ENCODE assay signal across 11 cellular contexts in the genomic region with DNA sequence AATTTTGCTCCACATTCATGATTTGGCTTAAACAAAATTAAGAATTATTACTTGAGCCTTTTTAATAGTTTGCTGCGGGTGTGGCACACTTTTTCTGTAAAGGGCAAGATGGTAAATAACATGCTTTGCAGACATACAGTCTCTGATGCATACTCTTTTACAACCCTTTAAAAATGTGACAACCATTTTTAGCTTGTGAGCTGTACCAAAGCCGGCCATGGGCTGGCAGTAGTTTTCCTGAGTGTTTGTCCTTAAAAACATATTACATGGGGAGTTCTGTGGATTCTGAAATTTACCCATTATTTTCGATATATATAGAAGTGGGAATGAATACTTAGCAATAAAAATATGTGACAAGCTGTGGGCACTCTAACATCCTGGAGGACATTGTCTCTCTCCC.
DNase-seq lines count a peak whose midpoint lies in the region; ATAC-seq and TF ChIP-seq lines count a peak whose summit lies in the region.
"Had no signal": no experiment of that assay in that cellular context is flagged by ENCODE, and none has a peak within 500 bp of the region (broad histone marks: within the 10 kb centered on the region; RNA-seq: fewer than 3 reads in every experiment).

No MANE protein-coding gene starts in this region.

- no TSS peak for BruUV-seq in PC-9 (replicated peaks; lab: Mats Ljungman, UMichigan)

- H2AFZ ChIP-seq in PC-9: no peak overlapping the region

- no peak overlapping the region for H3K4me2 ChIP-seq in PC-9
- H3K4me2 ChIP-seq: BLaER1 had no signal

- no peaks in the 10 kb centered on the region for H3K27me3 Mint-ChIP-seq in osteocyte (ENCODE audit: unreplicated experiment)
- H3K27me3 Mint-ChIP-seq: activated naive CD8-positive, alpha-beta T cell treated with anti-CD3 and anti-CD28 coated beads, Interleukin-2, amount 50 U/mL, for 24 hours had no signal

- H3K27me3 ChIP-seq in PC-9 (ENCODE audit: insufficient read depth, low read depth) (no peaks in the 10 kb centered on the region), foreskin keratinocyte (no peaks in the 10 kb centered on the region)
- H3K27me3 ChIP-seq: BLaER1 had no signal

- H3K79me2 ChIP-seq in PC-9 (ENCODE audit: low read depth): peaks cover 97% of the 10 kb centered on the region

- no peaks in the 10 kb centered on the region for H3K4me1 ChIP-seq in PC-9 (replicated peaks; ENCODE audit: insufficient read depth)
- peaks cover 26% of the 10 kb centered on the region for H3K4me1 ChIP-seq in foreskin keratinocyte
- H3K4me1 ChIP-seq: BLaER1 had no signal

- H3K36me3 Mint-ChIP-seq in osteocyte (ENCODE audit: unreplicated experiment): peaks cover 20% of the 10 kb centered on the region

- H3F3A ChIP-seq in PC-9 (ENCODE audit: insufficient read depth, low read depth): peaks cover 74% of the 10 kb centered on the region

- H3K4me1 Mint-ChIP-seq in osteocyte (ENCODE audit: unreplicated experiment): peaks cover 68% of the 10 kb centered on the region
- H3K4me1 Mint-ChIP-seq: activated naive CD8-positive, alpha-beta T cell treated with anti-CD3 and anti-CD28 coated beads, Interleukin-2, amount 50 U/mL, for 24 hours had no signal

- peaks cover 52% of the 10 kb centered on the region for H4K20me1 ChIP-seq in PC-9 (ENCODE audit: insufficient read depth)
- H4K20me1 ChIP-seq: BLaER1 had no signal

- intact Hi-C loops in PC-9 (cut with micrococcal nuclease; ENCODE audit: unreplicated experiment): no loop called here

- no peaks in the 10 kb centered on the region for H3K9me2 ChIP-seq in PC-9 (ENCODE audit: insufficient read depth)

- no peaks in the 10 kb centered on the region for H3K9me3 Mint-ChIP-seq in osteocyte (ENCODE audit: unreplicated experiment)

- H3K36me3 ChIP-seq in PC-9 (ENCODE audit: low read depth): peaks cover 54% of the 10 kb centered on the region

- CTCF ChIA-PET in PC-9 (lab: Charles Lee): no interaction called here

- H3K4me3 ChIP-seq in AG10803 (ENCODE audit: low read length) (no peak overlapping the region), PC-9 (no peak overlapping the region)
- H3K4me3 ChIP-seq: BLaER1 had no signal

- no peak for ATAC-seq in foreskin keratinocyte
- ATAC-seq: activated naive CD8-positive, alpha-beta T cell treated with anti-CD3 and anti-CD28 coated beads, Interleukin-2, amount 50 U/mL, for 24 hours had no signal

- DNase-seq in AG10803 (ENCODE audit: low read depth) (no peak), PC-9 (no peak), foreskin keratinocyte (no peak), osteocyte (ENCODE audit: extremely low spot score, unreplicated experiment) (no peak), SKM-1 treated with dmso at 0.1 percent for 144 hours (lab: John Stamatoyannopoulos, UW; ENCODE audit: unreplicated experiment) (no peak), dermis blood vessel endothelial cell (no peak)
- no peak for DNase-seq in effector CD8-positive, alpha-beta T cell (lab: John Stamatoyannopoulos, UW)
- no peak for DNase-seq in activated CD4-positive, alpha-beta T cell treated with anti-CD3 and anti-CD28 coated beads for 4 hours
- DNase-seq: activated naive CD8-positive, alpha-beta T cell treated with anti-CD3 and anti-CD28 coated beads, Interleukin-2, amount 50 U/mL, for 24 hours; effector memory CD4-positive, alpha-beta T cell had no signal

- POLR2A ChIA-PET in PC-9 (lab: Charles Lee; ENCODE audit: unreplicated experiment): no interaction called here

- 0 out of 2 replicates have a peak, but pooled peaks cover 4% of the 10 kb centered on the region for H3K9me3 ChIP-seq in PC-9 (ENCODE audit: insufficient read depth, low read depth)

- H3K4me3 Mint-ChIP-seq in osteocyte (ENCODE audit: unreplicated experiment): no peak overlapping the region
- H3K4me3 Mint-ChIP-seq: activated naive CD8-positive, alpha-beta T cell treated with anti-CD3 and anti-CD28 coated beads, Interleukin-2, amount 50 U/mL, for 24 hours had no signal

- TF ChIP-seq CTCF in AG10803 (conservative IDR thresholded peaks at IDR 0.05; ENCODE audit: low read length) (peak; percentile 22; the same call in 1 of the 2 replicates), PC-9 (conservative IDR thresholded peaks at IDR 0.05) (no peak), foreskin keratinocyte (conservative IDR thresholded peaks at IDR 0.05) (no peak), osteocyte (IDR thresholded peaks at IDR 0.05) (peak; percentile 5)

- H3K27ac ChIP-seq in PC-9 (peak overlapping the region; percentile 11; the same call in 1 of the 2 replicates), foreskin keratinocyte (peak overlapping the region; percentile 77)
- H3K27ac ChIP-seq: BLaER1 had no signal

- peak overlapping the region; percentile 91 for H3K27ac Mint-ChIP-seq in osteocyte (ENCODE audit: unreplicated experiment)
- H3K27ac Mint-ChIP-seq: activated naive CD8-positive, alpha-beta T cell treated with anti-CD3 and anti-CD28 coated beads, Interleukin-2, amount 50 U/mL, for 24 hours had no signal

Comparison
In these comparisons a context has a peak if more than half of its experiments do, and no peak if none do; other contexts are left out.
1. CTCF ChIP-seq: peak in AG10803 (single experiment) and osteocyte (single experiment); none in PC-9 (single experiment) and foreskin keratinocyte (single experiment).